38 cellular contexts compared by ENCODE assay signal in the genomic region with DNA sequence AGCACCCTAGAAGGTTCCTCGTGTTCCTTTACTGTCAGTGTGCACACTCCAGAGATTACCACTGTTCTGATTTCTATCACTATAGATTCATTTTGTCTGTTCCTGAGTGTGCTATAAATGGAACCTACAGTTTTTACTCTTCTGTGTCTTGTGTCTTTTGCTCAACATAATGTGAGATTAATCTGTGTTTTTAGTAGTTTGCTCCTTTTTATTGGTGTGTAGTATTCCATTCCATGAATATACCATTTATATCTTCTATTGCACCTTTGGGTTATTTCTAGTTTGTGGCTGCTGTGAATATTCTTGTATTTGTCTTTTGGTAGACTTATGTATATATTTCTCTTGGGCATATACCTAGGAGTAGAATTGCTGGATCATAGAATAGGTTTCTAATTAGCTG.
"Had no signal": no experiment of that assay in that cellular context is flagged by ENCODE, and none has a peak within 500 bp of the region (broad histone marks: within the 10 kb centered on the region; RNA-seq: fewer than 3 reads in every experiment).

No MANE protein-coding gene starts in this region.

- H3K27ac ChIP-seq: adrenal gland, ascending aorta, body of pancreas, brain microvascular endothelial cell, breast epithelium, cardiac muscle cell had no signal

- H3K4me1 Mint-ChIP-seq: activated naive CD4-positive, alpha-beta T cell treated with anti-CD3 and anti-CD28 coated beads, Interleukin-2, amount 10 ng/mL, durations not matched to agents 7 days and 5 days; activated naive CD8-positive, alpha-beta T cell treated with anti-CD3 and anti-CD28 coated beads, Interleukin-2, amount 10 ng/mL, durations not matched to agents 7 days and 5 days; brain had no signal

- H3K9me3 ChIP-seq: adrenal gland, ascending aorta, body of pancreas, breast epithelium had no signal

- H3K27ac Mint-ChIP-seq: activated naive CD4-positive, alpha-beta T cell treated with anti-CD3 and anti-CD28 coated beads for 36 hours; activated naive CD4-positive, alpha-beta T cell treated with anti-CD3 and anti-CD28 coated beads, Interleukin-2, amount 10 ng/mL, durations not matched to agents 7 days and 5 days; activated naive CD4-positive, alpha-beta T cell treated with anti-CD3 and anti-CD28 coated beads, Interleukin-2, amount 50 U/mL, for 24 hours; activated naive CD4-positive, alpha-beta T cell treated with anti-CD3 and anti-CD28 coated beads, Interleukin-2, amount 50 U/mL, for 72 hours; activated naive CD8-positive, alpha-beta T cell; activated naive CD8-positive, alpha-beta T cell treated with anti-CD3 and anti-CD28 coated beads for 36 hours; activated naive CD8-positive, alpha-beta T cell treated with anti-CD3 and anti-CD28 coated beads, Interleukin-2, amount 10 ng/mL, durations not matched to agents 7 days and 5 days; activated naive CD8-positive, alpha-beta T cell treated with anti-CD3 and anti-CD28 coated beads, Interleukin-2, amount 50 U/mL, for 24 hours; activated T-cell treated with anti-CD3 and anti-CD28 coated beads, Interleukin-2, amount 50 U/mL, for 24 hours; activated T-helper 1 cell treated with anti-CD3 and anti-CD28 coated beads, Interleukin-12 subunit alpha, Interleukin-12 subunit beta, Interleukin-2, Interleukin-4 antibody, amounts not matched to agents 30 ng/mL and 10 ng/mL and 1 ng/mL, durations not matched to agents 14 hours and 24 hours and 36 hours; activated T-helper 17 cell treated with anti-CD3 and anti-CD28 coated beads, Interleukin-2, amount 50 U/mL, for 72 hours; activated T-helper 2 cell treated with anti-CD3 and anti-CD28 coated beads, Interferon-gamma antibody, Interleukin-2, Interleukin-4, amounts not matched to agents 10 μg/mL and 5 μg/mL and 100 μg/mL, durations not matched to agents 14 hours and 24 hours and 36 hours; brain had no signal

- H3K4me1 ChIP-seq: ascending aorta, body of pancreas, breast epithelium had no signal

- H3K4me3 ChIP-seq: adrenal gland, ascending aorta, body of pancreas, breast epithelium, cardiac muscle cell had no signal

- H3K4me3 Mint-ChIP-seq: activated naive CD4-positive, alpha-beta T cell treated with anti-CD3 and anti-CD28 coated beads for 36 hours; activated naive CD4-positive, alpha-beta T cell treated with anti-CD3 and anti-CD28 coated beads, Interleukin-2, amount 10 ng/mL, durations not matched to agents 7 days and 5 days; activated naive CD4-positive, alpha-beta T cell treated with anti-CD3 and anti-CD28 coated beads, Interleukin-2, amount 50 U/mL, for 24 hours; activated naive CD8-positive, alpha-beta T cell; activated naive CD8-positive, alpha-beta T cell treated with anti-CD3 and anti-CD28 coated beads for 36 hours; activated naive CD8-positive, alpha-beta T cell treated with anti-CD3 and anti-CD28 coated beads, Interleukin-2, amount 10 ng/mL, durations not matched to agents 7 days and 5 days; activated naive CD8-positive, alpha-beta T cell treated with anti-CD3 and anti-CD28 coated beads, Interleukin-2, amount 50 U/mL, for 24 hours; activated T-cell treated with anti-CD3 and anti-CD28 coated beads, Interleukin-2, amount 50 U/mL, for 24 hours; activated T-cell treated with anti-CD3 and anti-CD28 coated beads, Interleukin-2, amount 50 U/mL, for 4 hours; activated T-helper 1 cell treated with anti-CD3 and anti-CD28 coated beads, Interleukin-12 subunit alpha, Interleukin-12 subunit beta, Interleukin-2, Interleukin-4 antibody, amounts not matched to agents 30 ng/mL and 10 ng/mL and 1 ng/mL, durations not matched to agents 14 hours and 24 hours and 36 hours; activated T-helper 17 cell treated with anti-CD3 and anti-CD28 coated beads, Interleukin-2, amount 50 U/mL, for 72 hours; brain; central memory CD8-positive, alpha-beta T cell had no signal

- ATAC-seq: activated naive CD4-positive, alpha-beta T cell treated with anti-CD3 and anti-CD28 coated beads, Interleukin-2, amount 50 U/mL, for 72 hours; activated naive CD8-positive, alpha-beta T cell treated with anti-CD3 and anti-CD28 coated beads, Interleukin-2, amount 50 U/mL, for 24 hours; activated T-cell treated with anti-CD3 and anti-CD28 coated beads, Interleukin-2, amount 50 U/mL, for 4 hours; activated T-helper 17 cell treated with anti-CD3 and anti-CD28 coated beads, Interleukin-2, amount 50 U/mL, for 72 hours; body of pancreas had no signal

- H3K36me3 ChIP-seq: breast epithelium had no signal

- DNase-seq: activated effector memory CD4-positive, alpha-beta T cell treated with Interleukin-2 at 50 U/mL for 16 hours; activated gamma-delta T cell; activated gamma-delta T cell treated with Interleukin-2 at 50 U/mL for 16 hours; activated naive CD4-positive, alpha-beta T cell; activated naive CD4-positive, alpha-beta T cell treated with anti-CD3 and anti-CD28 coated beads for 36 hours; activated naive CD4-positive, alpha-beta T cell treated with anti-CD3 and anti-CD28 coated beads, Interleukin-2, amount 10 ng/mL, durations not matched to agents 7 days and 5 days; activated naive CD4-positive, alpha-beta T cell treated with anti-CD3 and anti-CD28 coated beads, Interleukin-2, amount 50 U/mL, for 16 hours; activated naive CD4-positive, alpha-beta T cell treated with Interleukin-2 at 50 U/mL for 16 hours; activated naive CD8-positive, alpha-beta T cell treated with anti-CD3 and anti-CD28 coated beads for 36 hours; activated naive CD8-positive, alpha-beta T cell treated with anti-CD3 and anti-CD28 coated beads, Interleukin-2, amount 10 ng/mL, durations not matched to agents 7 days and 5 days; activated naive CD8-positive, alpha-beta T cell treated with anti-CD3 and anti-CD28 coated beads, Interleukin-2, amount 50 U/mL, for 24 hours; activated T-cell treated with anti-CD3 and anti-CD28 coated beads, Interleukin-2, amount 50 U/mL, for 1 hour; activated T-cell treated with anti-CD3 and anti-CD28 coated beads, Interleukin-2, amount 50 U/mL, for 24 hours; activated T-cell treated with anti-CD3 and anti-CD28 coated beads, Interleukin-2, amount 50 U/mL, for 4 hours; activated T-cell treated with anti-CD3 and anti-CD28 coated beads, Interleukin-2, amount 50 U/mL, for 48 hours; adrenal gland; amniotic stem cell; amygdala; anterior cingulate cortex; aorta; body of pancreas; brain microvascular endothelial cell; caudate nucleus; central memory CD4-positive, alpha-beta T cell; cerebellar nuclear complex had no signal

- H3K27me3 Mint-ChIP-seq: activated naive CD4-positive, alpha-beta T cell treated with anti-CD3 and anti-CD28 coated beads, Interleukin-2, amount 10 ng/mL, durations not matched to agents 7 days and 5 days; activated naive CD4-positive, alpha-beta T cell treated with anti-CD3 and anti-CD28 coated beads, Interleukin-2, amount 50 U/mL, for 24 hours; activated naive CD8-positive, alpha-beta T cell; activated naive CD8-positive, alpha-beta T cell treated with anti-CD3 and anti-CD28 coated beads for 36 hours; activated naive CD8-positive, alpha-beta T cell treated with anti-CD3 and anti-CD28 coated beads, Interleukin-2, amount 10 ng/mL, durations not matched to agents 7 days and 5 days; activated naive CD8-positive, alpha-beta T cell treated with anti-CD3 and anti-CD28 coated beads, Interleukin-2, amount 50 U/mL, for 24 hours; activated T-cell treated with anti-CD3 and anti-CD28 coated beads, Interleukin-2, amount 50 U/mL, for 24 hours; activated T-helper 17 cell treated with anti-CD3 and anti-CD28 coated beads, Interleukin-2, amount 50 U/mL, for 72 hours; brain; central memory CD8-positive, alpha-beta T cell had no signal

- H3K9me3 Mint-ChIP-seq: activated naive CD4-positive, alpha-beta T cell treated with anti-CD3 and anti-CD28 coated beads for 36 hours; activated naive CD4-positive, alpha-beta T cell treated with anti-CD3 and anti-CD28 coated beads, Interleukin-2, amount 10 ng/mL, durations not matched to agents 7 days and 5 days; activated naive CD4-positive, alpha-beta T cell treated with anti-CD3 and anti-CD28 coated beads, Interleukin-2, amount 50 U/mL, for 24 hours; activated naive CD4-positive, alpha-beta T cell treated with anti-CD3 and anti-CD28 coated beads, Interleukin-2, amount 50 U/mL, for 72 hours; activated naive CD8-positive, alpha-beta T cell treated with anti-CD3 and anti-CD28 coated beads for 36 hours; activated naive CD8-positive, alpha-beta T cell treated with anti-CD3 and anti-CD28 coated beads, Interleukin-2, amount 10 ng/mL, durations not matched to agents 7 days and 5 days; activated naive CD8-positive, alpha-beta T cell treated with anti-CD3 and anti-CD28 coated beads, Interleukin-2, amount 50 U/mL, for 24 hours; activated T-cell treated with anti-CD3 and anti-CD28 coated beads, Interleukin-2, amount 50 U/mL, for 24 hours; activated T-cell treated with anti-CD3 and anti-CD28 coated beads, Interleukin-2, amount 50 U/mL, for 4 hours; activated T-helper 1 cell treated with anti-CD3 and anti-CD28 coated beads, Interleukin-12 subunit alpha, Interleukin-12 subunit beta, Interleukin-2, Interleukin-4 antibody, amounts not matched to agents 30 ng/mL and 10 ng/mL and 1 ng/mL, durations not matched to agents 14 hours and 24 hours and 36 hours; activated T-helper 17 cell treated with anti-CD3 and anti-CD28 coated beads, Interleukin-2, amount 50 U/mL, for 72 hours; activated T-helper 2 cell treated with anti-CD3 and anti-CD28 coated beads, Interferon-gamma antibody, Interleukin-2, Interleukin-4, amounts not matched to agents 10 μg/mL and 5 μg/mL and 100 μg/mL, durations not matched to agents 14 hours and 24 hours and 36 hours; brain; central memory CD8-positive, alpha-beta T cell had no signal

- H3K27me3 ChIP-seq: adrenal gland, ascending aorta, body of pancreas, brain microvascular endothelial cell, breast epithelium, cardiac muscle cell had no signal

- FAIRE-seq: bronchial epithelial cell, colon had no signal
